2 cellular contexts compared by ENCODE assay signal in genomic region chr3:177618873-177619771, GRCh38.
A peak's percentile ranks its signal among the peaks of the same experiment; 100 is the strongest.
TF ChIP-seq lines count a peak whose summit lies in the region.

No MANE protein-coding gene starts in this region.

TF ChIP-seq in IMR-90, 13 proteins besides CTCF, POLR2A, EP300 and RAD21:
- TF ChIP-seq CEBPB (IDR thresholded peaks at IDR 0.05; ENCODE audit: low read depth, low read length) (no peak), MXI1 (IDR thresholded peaks at IDR 0.05; ENCODE audit: borderline replicate concordance, low read depth, low read length) (no peak), BHLHE40 (IDR thresholded peaks at IDR 0.05; ENCODE audit: low read depth, low read length) (no peak), CHD1 (IDR thresholded peaks at IDR 0.05; ENCODE audit: low read depth, low read length) (no peak), MAFK (IDR thresholded peaks at IDR 0.05; ENCODE audit: low read depth, low read length) (no peak)

TF ChIP-seq in HepG2, 621 proteins besides CTCF, POLR2A, EP300 and RAD21:
- TF ChIP-seq SMARCC2 (IDR thresholded peaks at IDR 0.05), result no peak
- TF ChIP-seq ZNF263 (CRISPR knock-in tag; IDR thresholded peaks at IDR 0.05), result peak; percentile 69; the same call in 1 of the 2 replicates
